8 cellular contexts compared by ENCODE assay signal in genomic region chr20:15370370-15370769, GRCh38.
"Had no signal": no experiment of that assay in that cellular context is flagged by ENCODE, and none has a peak within 500 bp of the region (broad histone marks: within the 10 kb centered on the region; RNA-seq: fewer than 3 reads in every experiment).

No MANE protein-coding gene starts in this region.

- FAIRE-seq: G401.6, GM12878, GM12891, GM12892, GM18507, GM19239 had no signal

- DNase-seq: GDM1, GF-D8 had no signal

- ATAC-seq: GM12878 had no signal

- H3K4me3 ChIP-seq: GM12878 had no signal
